ENCODE assay signal across 1 cellular context in genomic region chr11:135008412-135008811, GRCh38.
TF ChIP-seq lines count a peak whose summit lies in the region.

No MANE protein-coding gene starts in this region.

TF ChIP-seq in neural cell, 6 proteins besides CTCF, POLR2A, EP300 and RAD21:
- no peak for TF ChIP-seq REST (IDR thresholded peaks at IDR 0.05; ENCODE audit: borderline replicate concordance)
- no peak for TF ChIP-seq TAF1 (IDR thresholded peaks at IDR 0.05; ENCODE audit: low read depth)
- TF ChIP-seq MXI1 (conservative IDR thresholded peaks at IDR 0.05; ENCODE audit: poor library complexity, severe bottlenecking) = no peak
- no peak for TF ChIP-seq EZH2 (IDR thresholded peaks at IDR 0.05; ENCODE audit: borderline replicate concordance, insufficient read depth, low read length, poor library complexity, severe bottlenecking)
- no peak for TF ChIP-seq SMC3 (conservative IDR thresholded peaks at IDR 0.05; ENCODE audit: poor library complexity)
- TF ChIP-seq POLR2AphosphoS5 (IDR thresholded peaks at IDR 0.05) = no peak
